In genomic region chr3:167113466-167113865, GRCh38 we compare ENCODE assay signal across 20 cellular contexts.
"Had no signal": no experiment of that assay in that cellular context is flagged by ENCODE, and none has a peak within 500 bp of the region (broad histone marks: within the 10 kb centered on the region; RNA-seq: fewer than 3 reads in every experiment).

No MANE protein-coding gene starts in this region.

- H3K27ac Mint-ChIP-seq: activated naive CD4-positive, alpha-beta T cell treated with anti-CD3 and anti-CD28 coated beads for 36 hours; activated naive CD8-positive, alpha-beta T cell treated with anti-CD3 and anti-CD28 coated beads, Interleukin-2, amount 50 U/mL, for 24 hours; activated T-helper 2 cell treated with anti-CD3 and anti-CD28 coated beads, Interferon-gamma antibody, Interleukin-2, Interleukin-4, amounts not matched to agents 10 μg/mL and 5 μg/mL and 100 μg/mL, durations not matched to agents 14 hours and 24 hours and 36 hours; T-cell had no signal

- H3K27me3 Mint-ChIP-seq: activated naive CD8-positive, alpha-beta T cell treated with anti-CD3 and anti-CD28 coated beads, Interleukin-2, amount 50 U/mL, for 24 hours; T-cell had no signal

- ATAC-seq: activated naive CD8-positive, alpha-beta T cell treated with anti-CD3 and anti-CD28 coated beads, Interleukin-2, amount 50 U/mL, for 24 hours; T-cell; upper lobe of right lung had no signal

- H3K27me3 ChIP-seq: breast epithelium, right atrium auricular region, stomach, testis, upper lobe of right lung had no signal

- H3K27ac ChIP-seq: breast epithelium, right atrium auricular region, skin epidermis, stomach, testis, upper lobe of right lung, VCaP had no signal

- H3K9me3 ChIP-seq: breast epithelium, right atrium auricular region, testis, upper lobe of right lung had no signal

- H3K9me3 Mint-ChIP-seq: activated naive CD4-positive, alpha-beta T cell treated with anti-CD3 and anti-CD28 coated beads for 36 hours had no signal

- H3K4me3 Mint-ChIP-seq: activated naive CD4-positive, alpha-beta T cell treated with anti-CD3 and anti-CD28 coated beads for 36 hours; activated naive CD8-positive, alpha-beta T cell treated with anti-CD3 and anti-CD28 coated beads, Interleukin-2, amount 50 U/mL, for 24 hours; T-cell had no signal

- H3K4me1 Mint-ChIP-seq: activated naive CD8-positive, alpha-beta T cell treated with anti-CD3 and anti-CD28 coated beads, Interleukin-2, amount 50 U/mL, for 24 hours; T-cell had no signal

- H3K36me3 Mint-ChIP-seq: T-cell had no signal

- DNase-seq: activated CD4-positive, alpha-beta T cell treated with anti-CD3 and anti-CD28 coated beads for 1 hour; activated CD4-positive, alpha-beta T cell treated with anti-CD3 and anti-CD28 coated beads, Interleukin-2, amount 50 U/mL, for 48 hours; activated naive CD4-positive, alpha-beta T cell treated with anti-CD3 and anti-CD28 coated beads for 36 hours; activated naive CD8-positive, alpha-beta T cell treated with anti-CD3 and anti-CD28 coated beads, Interleukin-2, amount 50 U/mL, for 24 hours; aorta; cerebellar nuclear complex; effector CD8-positive, alpha-beta T cell; foreskin fibroblast; midbrain; stomach; T-cell; T1000; testis; upper lobe of right lung had no signal

- H3K4me1 ChIP-seq: breast epithelium, right atrium auricular region, stomach, testis, upper lobe of right lung had no signal

- H3K4me3 ChIP-seq: breast epithelium, lung, right atrium auricular region, skin epidermis, stomach, testis, upper lobe of right lung had no signal

- H3K36me3 ChIP-seq: breast epithelium, right atrium auricular region, stomach, upper lobe of right lung had no signal
